Comparison of ENCODE assay signal across 8 cellular contexts in the genomic region with DNA sequence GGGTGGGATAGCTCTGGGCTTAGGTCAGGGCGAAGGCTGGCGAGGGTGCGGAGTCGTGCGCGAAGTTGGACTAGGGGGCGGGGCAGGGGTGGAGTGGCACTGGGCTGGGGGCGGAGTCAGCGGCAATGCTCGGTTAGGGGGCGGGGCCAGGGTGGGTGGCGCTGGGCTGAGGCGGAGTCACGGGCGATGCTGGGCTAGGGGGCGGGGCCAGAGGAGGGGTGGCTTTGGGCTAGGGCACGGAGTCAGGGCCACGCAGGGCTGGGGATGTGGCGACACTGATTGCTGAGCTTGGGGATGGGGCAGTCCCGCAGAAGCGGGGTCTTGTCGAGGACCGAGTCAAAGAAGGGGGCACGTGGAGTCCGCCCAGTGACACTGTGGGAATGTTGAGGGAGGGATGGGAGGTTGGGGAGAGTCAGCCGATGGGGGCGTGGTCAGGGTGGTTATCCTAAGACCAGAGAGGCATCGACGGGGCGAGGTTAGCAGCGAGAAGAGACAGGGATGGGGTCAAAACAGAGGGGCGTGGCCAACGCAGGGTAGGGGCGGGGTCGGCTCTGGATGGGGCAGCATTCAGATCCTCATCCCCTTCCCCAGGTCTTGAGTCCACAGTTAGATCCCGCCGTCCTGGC. TPM values are rescaled to one million over a fixed set of nuclear protein-coding genes. Genes with fewer than 3 reads are reported as not detected.
DNase-seq lines count a peak whose midpoint lies in the region; FAIRE-seq and TF ChIP-seq lines count a peak whose summit lies in the region.

No MANE protein-coding gene starts in this region.

- no peak overlapping the region for H4K91ac ChIP-seq in mesenchymal stem cell (ENCODE audit: low read length)

- H3K4me2 ChIP-seq in mesenchymal stem cell (ENCODE audit: low read length, poor library complexity, severe bottlenecking), result no peak overlapping the region

- H3K4ac ChIP-seq in mesenchymal stem cell (ENCODE audit: low read depth in 1 of 2, low read length in 2 of 2), result no peak overlapping the region

- no peak overlapping the region for H3K18ac ChIP-seq in mesenchymal stem cell (ENCODE audit: low read depth in 1 of 2, low read length in 2 of 2)

- no peak overlapping the region for H3K4me3 ChIP-seq in mesenchymal stem cell (ENCODE audit: insufficient read depth in 1 of 2, low read depth in 1 of 2, low read length in 2 of 2)

- H2BK120ac ChIP-seq in mesenchymal stem cell (ENCODE audit: low read depth, low read length), result no peak overlapping the region

- H2BK15ac ChIP-seq in mesenchymal stem cell (ENCODE audit: low read depth, poor library complexity, severe bottlenecking), result peak overlapping the region; percentile 40

- peaks cover 6% of the 10 kb centered on the region for H3K4me1 Mint-ChIP-seq in activated CD4-positive, alpha-beta memory T cell treated with anti-CD3 and anti-CD28 coated beads for 36 hours (ENCODE audit: low read depth)

- H2AFZ ChIP-seq in mesenchymal stem cell (ENCODE audit: low read depth, low read length), result no peak overlapping the region

- no peak overlapping the region for H2BK12ac ChIP-seq in mesenchymal stem cell (ENCODE audit: low read length in 2 of 2)

- peak overlapping the region; percentile 71 for H3K4me3 Mint-ChIP-seq in activated CD4-positive, alpha-beta memory T cell treated with anti-CD3 and anti-CD28 coated beads for 36 hours

- peaks cover 37% of the 10 kb centered on the region for H3K79me1 ChIP-seq in mesenchymal stem cell (replicated peaks; ENCODE audit: low read length, poor library complexity, severe bottlenecking)

- H3K36me3 ChIP-seq in mesenchymal stem cell (ENCODE audit: control insufficient read depth in 1 of 2, insufficient read depth in 2 of 2, low read depth in 1 of 2, low read length in 2 of 2), result peaks cover 70 to 83% of the 10 kb centered on the region in 2 experiments

- no peaks in the 10 kb centered on the region for H3K27me3 ChIP-seq in mesenchymal stem cell (ENCODE audit: control insufficient read depth in 1 of 2, insufficient read depth in 1 of 2, low read length in 2 of 2)

- WGBS in mesenchymal stem cell, result 62% methylated on average over 31 of the region's 37 CpGs

- H3K4me1 ChIP-seq in mesenchymal stem cell (ENCODE audit: control insufficient read depth, insufficient read depth, low read depth, low read length), result peaks cover 3% of the 10 kb centered on the region

- no peak overlapping the region for H3K27ac Mint-ChIP-seq in activated CD4-positive, alpha-beta memory T cell treated with anti-CD3 and anti-CD28 coated beads for 36 hours

- FAIRE-seq in D721Med (lab: Jason Lieb, UNC), result no peak

- no peak for TF ChIP-seq CTCF in D721Med (IDR thresholded peaks at IDR 0.05; ENCODE audit: insufficient read depth, missing control alignments)

- CTCF ChIA-PET in activated CD4-positive, alpha-beta memory T cell treated with anti-CD3 and anti-CD28 coated beads for 36 hours (lab: Charles Lee), result no interaction called here

- intact Hi-C loops in activated CD4-positive, alpha-beta memory T cell treated with anti-CD3 and anti-CD28 coated beads for 36 hours (cut with micrococcal nuclease), result loop anchor here (1.0 kb wide), 1 partner anchor 13 kb away; the partner anchor contains the start of genes COPE and DDX49

- no peak overlapping the region for H3K14ac ChIP-seq in mesenchymal stem cell (ENCODE audit: low read length in 2 of 2)

- H2AK5ac ChIP-seq in mesenchymal stem cell (ENCODE audit: low read length, severe bottlenecking), result no peak overlapping the region

- peaks cover 5% of the 10 kb centered on the region for H3K36me3 Mint-ChIP-seq in activated CD4-positive, alpha-beta memory T cell treated with anti-CD3 and anti-CD28 coated beads for 36 hours

- H3K27ac ChIP-seq in mesenchymal stem cell (ENCODE audit: low read length, poor library complexity, severe bottlenecking), result no peak overlapping the region

- H3K27me3 Mint-ChIP-seq in activated CD4-positive, alpha-beta memory T cell treated with anti-CD3 and anti-CD28 coated beads for 36 hours, result peaks cover 12% of the 10 kb centered on the region

- H3K9ac ChIP-seq in mesenchymal stem cell (ENCODE audit: low read length), result no peak overlapping the region

- H2BK5ac ChIP-seq in mesenchymal stem cell (ENCODE audit: low read depth, low read length, poor library complexity, severe bottlenecking), result no peak overlapping the region

- no peak overlapping the region for H4K8ac ChIP-seq in mesenchymal stem cell (ENCODE audit: low read length)

- peak; percentile 82 for DNase-seq in D341Med (ENCODE audit: low spot score)
- peak; percentile 74 for DNase-seq in NCI-H146 treated with DMSO at 0.1 percent for 48 hours (lab: John Stamatoyannopoulos, UW; ENCODE audit: unreplicated experiment)
- peak; percentile 90 for DNase-seq in activated CD4-positive, alpha-beta memory T cell treated with anti-CD3 and anti-CD28 coated beads for 36 hours
- DNase-seq in ecto neural progenitor cell (ENCODE audit: low spot score), result peak; percentile 96
- peak; percentile 40 for DNase-seq in mesenchymal stem cell
- DNase-seq in stimulated activated CD8-positive, alpha-beta memory T cell treated with anti-CD3 and anti-CD28 coated beads, Interleukin-7, amount 100 ng/mL, for 24 hours (ENCODE audit: low read depth), result peak; percentile 80
- DNase-seq in NCI-H1694 (lab: John Stamatoyannopoulos, UW), result no peak
- no peak for DNase-seq in D721Med (ENCODE audit: insufficient read length, low spot score)

- no peaks in the 10 kb centered on the region for H3K9me3 Mint-ChIP-seq in activated CD4-positive, alpha-beta memory T cell treated with anti-CD3 and anti-CD28 coated beads for 36 hours

- H3K23ac ChIP-seq in mesenchymal stem cell (ENCODE audit: low read length in 2 of 2), result no peak overlapping the region

- H3K9me3 ChIP-seq in mesenchymal stem cell (ENCODE audit: control insufficient read depth, low read length), result no peaks in the 10 kb centered on the region

- POLR2A ChIA-PET in activated CD4-positive, alpha-beta memory T cell treated with anti-CD3 and anti-CD28 coated beads for 36 hours (lab: Charles Lee), result interaction anchor here (0.6 kb wide), 1 partner anchor 13 kb away, joined by 3 read pairs; the partner anchor contains the start of genes COPE and DDX49

RNA-seq across cellular contexts. Expression of gene HOMER3, which starts 8.7 kb away (rescaled TPM):
- 1 to 10 TPM in 1 of 2 experiments, under 1 TPM in 1; 0.77 to 1.2 TPM for total RNA-seq in activated CD4-positive, alpha-beta memory T cell treated with anti-CD3 and anti-CD28 coated beads for 36 hours
- polyA plus RNA-seq in mesenchymal stem cell (2013, experiment 1 of 2), result 54.3 TPM
- polyA plus RNA-seq in mesenchymal stem cell (2013, experiment 2 of 2), result 55.7 TPM

RNA-seq across cellular contexts. Expression of gene DDX49, which starts 12.8 kb away (rescaled TPM):
- 10 to 100 TPM; 37.7 to 46.3 TPM for total RNA-seq in activated CD4-positive, alpha-beta memory T cell treated with anti-CD3 and anti-CD28 coated beads for 36 hours
- 19.4 TPM for polyA plus RNA-seq in mesenchymal stem cell (2013, experiment 1 of 2)
- polyA plus RNA-seq in mesenchymal stem cell (2013, experiment 2 of 2), result 18.6 TPM

RNA-seq across cellular contexts. Expression of gene COPE, which starts 13.1 kb away (rescaled TPM):
- total RNA-seq in activated CD4-positive, alpha-beta memory T cell treated with anti-CD3 and anti-CD28 coated beads for 36 hours, result 100 to 1,000 TPM; 217 to 220 TPM
- 214 TPM for polyA plus RNA-seq in mesenchymal stem cell (2013, experiment 1 of 2)
- polyA plus RNA-seq in mesenchymal stem cell (2013, experiment 2 of 2), result 238 TPM

RNA-seq across cellular contexts. Expression of gene CERS1, which starts 36.4 kb away (rescaled TPM):
- not detected for total RNA-seq in activated CD4-positive, alpha-beta memory T cell treated with anti-CD3 and anti-CD28 coated beads for 36 hours
- 1.5 TPM for polyA plus RNA-seq in mesenchymal stem cell (2013, experiment 1 of 2)
- polyA plus RNA-seq in mesenchymal stem cell (2013, experiment 2 of 2), result 1.6 TPM

Comparison
In these comparisons a context has a peak if more than half of its experiments do, and no peak if none do; other contexts are left out.
1. DNase-seq: peak in D341Med (single experiment), NCI-H146 treated with DMSO at 0.1 percent for 48 hours (single experiment), activated CD4-positive, alpha-beta memory T cell treated with anti-CD3 and anti-CD28 coated beads for 36 hours (single experiment), ecto neural progenitor cell (single experiment), mesenchymal stem cell (single experiment) and stimulated activated CD8-positive, alpha-beta memory T cell treated with anti-CD3 and anti-CD28 coated beads, Interleukin-7, amount 100 ng/mL, for 24 hours (single experiment); none in NCI-H1694 (single experiment) and D721Med (single experiment).